ENCODE assay signal across 19 cellular contexts in genomic region chr10:14016942-14017341, GRCh38.
A peak's percentile ranks its signal among the peaks of the same experiment; 100 is the strongest.
DNase-seq lines count a peak whose midpoint lies in the region; ATAC-seq and TF ChIP-seq lines count a peak whose summit lies in the region.
"Had no signal": no experiment of that assay in that cellular context is flagged by ENCODE, and none has a peak within 500 bp of the region (broad histone marks: within the 10 kb centered on the region; RNA-seq: fewer than 3 reads in every experiment).

No MANE protein-coding gene starts in this region.

- peaks cover 14% of the 10 kb centered on the region for H3K27me3 ChIP-seq in left ventricle myocardium inferior (ENCODE audit: low read depth)
- peaks cover 0 to 5% (median 0%) of the 10 kb centered on the region in 9 donors for H3K27me3 ChIP-seq in heart left ventricle
- H3K27me3 ChIP-seq in mammary epithelial cell (ENCODE audit: insufficient read depth, low read length): no peaks in the 10 kb centered on the region

- DNase-seq in left ventricle myocardium inferior (no peak), heart left ventricle (no peak), glutamatergic neuron (no peak), NOMO-1 treated with dmso at 0.1 percent for 144 hours (lab: John Stamatoyannopoulos, UW; ENCODE audit: unreplicated experiment) (no peak), NAMALWA (ENCODE audit: low spot score) (no peak), mammary epithelial cell (no peak)
- DNase-seq: DMS79, NCI-H1105 treated with DMSO at 0.1 percent for 48 hours, NCI-H187, NCI-H2107, NCI-H2227 treated with DMSO at 0.1 percent for 48 hours, PC-3, SIG-M5 had no signal

- H3K27ac ChIP-seq in left ventricle myocardium inferior (replicated peaks) (peak overlapping the region; percentile 29), heart left ventricle (no peak overlapping the region), angular gyrus (ENCODE audit: low read depth, low read length) (peak overlapping the region; percentile 26), mammary epithelial cell (ENCODE audit: insufficient read depth, low read depth, low read length) (no peak overlapping the region)
- H3K27ac ChIP-seq: 22Rv1, RWPE1 had no signal

- H3K9ac ChIP-seq in mammary epithelial cell (ENCODE audit: insufficient read depth, low read length): no peak overlapping the region

- TF ChIP-seq CTCF in left ventricle myocardium inferior (IDR thresholded peaks at IDR 0.05; ENCODE audit: borderline replicate concordance) (no peak), heart left ventricle (IDR thresholded peaks at IDR 0.05) (no peak), glutamatergic neuron (IDR thresholded peaks at IDR 0.05; ENCODE audit: partially characterized antibody, unreplicated experiment) (no peak), mammary epithelial cell (conservative IDR thresholded peaks at IDR 0.05 in 1 of 2, IDR thresholded peaks at IDR 0.05 in 1 of 2; ENCODE audit: extremely low read depth in 1 of 2, insufficient read depth in 1 of 2, low read depth in 1 of 2, low read length in 2 of 2) (no peak)

- H3K27me3 Mint-ChIP-seq in glutamatergic neuron (ENCODE audit: unreplicated experiment): peaks cover 3% of the 10 kb centered on the region

- no TSS peak for BruUV-seq in mammary epithelial cell (replicated peaks; lab: Mats Ljungman, UMichigan)

- in situ Hi-C loops in mammary epithelial cell (cut with MboI; ENCODE audit: low sequenced_read_pairs in 2 of 2): no loop called here

- H3K79me2 ChIP-seq in mammary epithelial cell (ENCODE audit: insufficient read depth, low read length): no peaks in the 10 kb centered on the region

- H3K4me1 Mint-ChIP-seq in glutamatergic neuron (ENCODE audit: low read depth, unreplicated experiment): peaks cover 39% of the 10 kb centered on the region

- no peak overlapping the region for H3K4me3 ChIP-seq in left ventricle myocardium inferior
- H3K4me3 ChIP-seq in heart left ventricle: no peak overlapping the region
- H3K4me3 ChIP-seq in mammary epithelial cell (replicated peaks in 1 of 3; ENCODE audit: insufficient read depth in 1 of 3, low read depth in 2 of 3, low read length in 3 of 3): no peak overlapping the region
- H3K4me3 ChIP-seq: HAP-1 had no signal

- H3K4me2 ChIP-seq in mammary epithelial cell (ENCODE audit: insufficient read depth, low read depth, low read length): no peak overlapping the region

- peaks cover 10% of the 10 kb centered on the region for H3K9me3 Mint-ChIP-seq in glutamatergic neuron (ENCODE audit: unreplicated experiment)

- dilution Hi-C loops in mammary epithelial cell (cut with HindIII; ENCODE audit: low sequenced_read_pairs): no loop called here

- H2AFZ ChIP-seq in mammary epithelial cell (ENCODE audit: low read depth, low read length): no peak overlapping the region

- ATAC-seq in heart left ventricle (no peak), GM18498 (IDR thresholded peaks at IDR 0.05; ENCODE audit: unreplicated experiment) (no peak)
- ATAC-seq: PC-3 had no signal

- H3K36me3 ChIP-seq in left ventricle myocardium inferior (no peaks in the 10 kb centered on the region), heart left ventricle (no peaks in the 10 kb centered on the region), mammary epithelial cell (ENCODE audit: insufficient read depth, low read length) (no peaks in the 10 kb centered on the region)
- H3K36me3 ChIP-seq: HAP-1 had no signal

- H3K36me3 Mint-ChIP-seq in glutamatergic neuron (ENCODE audit: unreplicated experiment): peaks cover 10% of the 10 kb centered on the region
- H3K36me3 Mint-ChIP-seq: CD14-positive monocyte had no signal

- peak overlapping the region; percentile 26 for H3K4me3 Mint-ChIP-seq in glutamatergic neuron (ENCODE audit: unreplicated experiment)

- H3K4me1 ChIP-seq in left ventricle myocardium inferior (peaks cover 32% of the 10 kb centered on the region), heart left ventricle (peaks cover 0 to 24% (median 13%) of the 10 kb centered on the region in 12 donors), mammary epithelial cell (ENCODE audit: insufficient read depth, low read length) (no peaks in the 10 kb centered on the region)
- H3K4me1 ChIP-seq: HAP-1 had no signal

- CTCF ChIA-PET in mammary epithelial cell (lab: Charles Lee; ENCODE audit: low non-redundant PET): no interaction called here

- peak overlapping the region; percentile 79 for H3K27ac Mint-ChIP-seq in glutamatergic neuron (ENCODE audit: unreplicated experiment)

- no peaks in the 10 kb centered on the region for H4K20me1 ChIP-seq in mammary epithelial cell (ENCODE audit: insufficient read depth, low read length)

- peaks cover 6% of the 10 kb centered on the region for H3K9me3 ChIP-seq in left ventricle myocardium inferior (replicated peaks)
- H3K9me3 ChIP-seq in heart left ventricle: peaks cover 0 to 11% (median 0%) of the 10 kb centered on the region in 12 donors
- H3K9me3 ChIP-seq in mammary epithelial cell (replicated peaks; ENCODE audit: insufficient read depth, low read length): no peaks in the 10 kb centered on the region

- intact Hi-C loops in left ventricle myocardium inferior (cut with micrococcal nuclease): no loop called here
- intact Hi-C loops in heart left ventricle (cut with DNase I): no loop called here
- intact Hi-C loops in mammary epithelial cell (cut with micrococcal nuclease): no loop called here

- WGBS in heart left ventricle, 4 donors: 75 to 85% (median 82%) methylated on average over 6 of the region's 6 CpGs
- WGBS in mammary epithelial cell (ENCODE audit: low coverage, missing lambda C conversion rate): 71% methylated on average over 5 of the region's 6 CpGs

- no peak for TF ChIP-seq POLR2A in heart left ventricle (IDR thresholded peaks at IDR 0.05)

Comparison
In these comparisons a context has a peak if more than half of its experiments do, and no peak if none do; other contexts are left out.
1. H3K27ac ChIP-seq: peak in left ventricle myocardium inferior (single experiment) and angular gyrus (single experiment); none in heart left ventricle (0 of 12) and mammary epithelial cell (single experiment).